In genomic region chr9:96217756-96218693, GRCh38 we compare ENCODE assay signal across 8 cellular contexts.
A peak's percentile ranks its signal among the peaks of the same experiment; 100 is the strongest.
DNase-seq lines count a peak whose midpoint lies in the region; ATAC-seq and TF ChIP-seq lines count a peak whose summit lies in the region.

No MANE protein-coding gene starts in this region.

- peaks cover 6% of the 10 kb centered on the region for H3K4me1 ChIP-seq in OCI-LY1 (ENCODE audit: insufficient read depth, low read length, severe bottlenecking)
- H3K4me1 ChIP-seq in mucosa of descending colon (ENCODE audit: low read depth) = peaks cover 10% of the 10 kb centered on the region

- ATAC-seq in GM18907 (IDR thresholded peaks at IDR 0.05; ENCODE audit: unreplicated experiment) = peak; percentile 80
- ATAC-seq in HG03571 (IDR thresholded peaks at IDR 0.05; ENCODE audit: unreplicated experiment) = peak; percentile 67
- ATAC-seq in mucosa of descending colon = peak; percentile 98

- intact Hi-C loops in mucosa of descending colon (cut with DNase I, micrococcal nuclease) = no loop called here

- H3K4me2 ChIP-seq in OCI-LY1 (ENCODE audit: low read length) = peak overlapping the region; percentile 74

- peak; percentile 83 for DNase-seq in AG08395 (ENCODE audit: low spot score)
- peak; percentile 69 for DNase-seq in activated T-cell treated with anti-CD3 and anti-CD28 coated beads for 4 hours
- peak; percentile 46 for DNase-seq in epithelial cell of esophagus (ENCODE audit: low read depth)
- DNase-seq in mucosa of descending colon = peak; percentile 77 to 86 (median 83)
- DNase-seq in stimulated activated CD8-positive, alpha-beta memory T cell treated with anti-CD3 and anti-CD28 coated beads, Interleukin-2, amount 100 ng/mL, for 48 hours (ENCODE audit: low read depth in 2 of 2) = peak; percentile 70 to 72

- peak overlapping the region; percentile 29; the same call in 1 of the 2 replicates for H3K9ac ChIP-seq in OCI-LY1 (ENCODE audit: low read length)

- no peaks in the 10 kb centered on the region for H3K9me3 ChIP-seq in OCI-LY1 (ENCODE audit: low read length)
- no peaks in the 10 kb centered on the region for H3K9me3 ChIP-seq in mucosa of descending colon

- no peaks in the 10 kb centered on the region for H3K36me3 ChIP-seq in OCI-LY1 (ENCODE audit: insufficient read depth, low read length)
- H3K36me3 ChIP-seq in mucosa of descending colon (ENCODE audit: low read depth) = no peaks in the 10 kb centered on the region

- H3K9me2 ChIP-seq in OCI-LY1 (ENCODE audit: low read depth, low read length) = no peaks in the 10 kb centered on the region

- H3K27ac ChIP-seq in OCI-LY1 (ENCODE audit: low read depth, low read length, poor library complexity, severe bottlenecking) = no peak overlapping the region

- peak overlapping the region; percentile 52; the same call in 1 of the 2 replicates for H2AFZ ChIP-seq in OCI-LY1 (ENCODE audit: low read length)

- H4K20me1 ChIP-seq in OCI-LY1 (ENCODE audit: insufficient read depth, low read length) = no peaks in the 10 kb centered on the region

- TF ChIP-seq CTCF in OCI-LY1 (IDR thresholded peaks at IDR 0.05; ENCODE audit: low read length) (peak; percentile 94), epithelial cell of esophagus (IDR thresholded peaks at IDR 0.05; ENCODE audit: insufficient read depth, low read depth, low read length, missing control alignments) (peak; percentile 78), mucosa of descending colon (IDR thresholded peaks at IDR 0.05) (peak; percentile 97)

- H3K79me2 ChIP-seq in OCI-LY1 (ENCODE audit: insufficient read depth, low read length) = no peaks in the 10 kb centered on the region

- no peaks in the 10 kb centered on the region for H3F3A ChIP-seq in OCI-LY1 (ENCODE audit: insufficient read depth, low read length)

- H3K4me3 ChIP-seq in OCI-LY1 (ENCODE audit: low read depth, low read length, poor library complexity, severe bottlenecking) (peak overlapping the region; percentile 55), epithelial cell of esophagus (ENCODE audit: low read length) (peak overlapping the region; percentile 33), mucosa of descending colon (no peak overlapping the region)

- H3K27me3 ChIP-seq in OCI-LY1 (ENCODE audit: insufficient read depth, low read length) = no peaks in the 10 kb centered on the region; the same call in 1 of the 2 replicates
